In genomic region chr15:92820233-92821021, GRCh38 we compare ENCODE assay signal across 8 cellular contexts.
DNase-seq lines count a peak whose midpoint lies in the region; ATAC-seq and TF ChIP-seq lines count a peak whose summit lies in the region.

No MANE protein-coding gene starts in this region.

- peak; percentile 59 to 85 for TF ChIP-seq POLR2A in uterus (IDR thresholded peaks at IDR 0.05)

- H3K36me3 ChIP-seq in uterus, result no peaks in the 10 kb centered on the region

- ATAC-seq in GM18502 (IDR thresholded peaks at IDR 0.05; ENCODE audit: poor library complexity, unreplicated experiment) (peak; percentile 88), HG02938 (IDR thresholded peaks at IDR 0.05; ENCODE audit: unreplicated experiment) (peak; percentile 83), T-helper 17 cell (peak; percentile 88), right cardiac atrium (peak; percentile 98)

- H3K4me1 ChIP-seq in right cardiac atrium (ENCODE audit: control insufficient read depth, insufficient read depth, low read length) (no peaks in the 10 kb centered on the region), uterus (peaks cover 0 to 3% of the 10 kb centered on the region in 2 donors)

- peak overlapping the region; percentile 65 for H3K4me3 ChIP-seq in right cardiac atrium (ENCODE audit: low read length)
- peak overlapping the region; percentile 27 to 36 for H3K4me3 ChIP-seq in uterus

- H3K27me3 Mint-ChIP-seq in T-helper 17 cell, result no peaks in the 10 kb centered on the region

- H3K27ac ChIP-seq in angular gyrus (ENCODE audit: low read depth, low read length), result peak overlapping the region; percentile 100
- peak overlapping the region; percentile 76 for H3K27ac ChIP-seq in right cardiac atrium (ENCODE audit: low read length)
- H3K27ac ChIP-seq in uterus, result peak overlapping the region; percentile 82 to 91

- H3K4me3 Mint-ChIP-seq in T-helper 17 cell, result peak overlapping the region; percentile 90

- peak overlapping the region; percentile 99 for H3K27ac Mint-ChIP-seq in T-helper 17 cell

- H3K36me3 Mint-ChIP-seq in T-helper 17 cell (ENCODE audit: low read depth), result no peaks in the 10 kb centered on the region

- intact Hi-C loops in right cardiac atrium (cut with DNase I), result no loop called here
- intact Hi-C loops in uterus (cut with DNase I; ENCODE audit: low total_unique reads), result no loop called here

- peak; percentile 64 for DNase-seq in NCI-H1694 (lab: John Stamatoyannopoulos, UW)
- DNase-seq in T-helper 17 cell, result peak; percentile 78 to 85 (median 82)
- DNase-seq in right cardiac atrium, result peak; percentile 92 to 96 (median 96)
- DNase-seq in putamen (ENCODE audit: low spot score), result peak; percentile 95
- peak; percentile 90 to 92 for DNase-seq in uterus

- no peaks in the 10 kb centered on the region for H3K9me3 ChIP-seq in T-helper 17 cell (ENCODE audit: control insufficient read depth, low read length, poor library complexity, severe bottlenecking)
- no peaks in the 10 kb centered on the region for H3K9me3 ChIP-seq in right cardiac atrium (ENCODE audit: control insufficient read depth, low read length)
- no peaks in the 10 kb centered on the region for H3K9me3 ChIP-seq in uterus

- TF ChIP-seq CTCF in uterus (IDR thresholded peaks at IDR 0.05), result peak in 2 of 4 experiments; percentile 5 to 53

- H3K4me1 Mint-ChIP-seq in T-helper 17 cell, result peaks cover 38% of the 10 kb centered on the region

- no peaks in the 10 kb centered on the region for H3K27me3 ChIP-seq in right cardiac atrium (ENCODE audit: control insufficient read depth, insufficient read depth)
- no peaks in the 10 kb centered on the region for H3K27me3 ChIP-seq in uterus

- WGBS in right cardiac atrium, result 14% methylated on average over 37 of the region's 37 CpGs

Comparison
In these comparisons a context has a peak if more than half of its experiments do, and no peak if none do; other contexts are left out.
1. Peak in every context shown above with its lines: DNase-seq, ATAC-seq, H3K4me3 ChIP-seq and H3K27ac ChIP-seq.